9 cellular contexts compared by ENCODE assay signal in genomic region chr6:35048031-35048613, GRCh38.
DNase-seq lines count a peak whose midpoint lies in the region; ATAC-seq and TF ChIP-seq lines count a peak whose summit lies in the region.
"Had no signal": no experiment of that assay in that cellular context is flagged by ENCODE, and none has a peak within 500 bp of the region (broad histone marks: within the 10 kb centered on the region; RNA-seq: fewer than 3 reads in every experiment).

No MANE protein-coding gene starts in this region.

- H3K27ac ChIP-seq in ascending aorta (peak overlapping the region; percentile 87 to 89), lower lobe of right lung (peak overlapping the region; percentile 87), suprapubic skin (peak overlapping the region; percentile 90)

- H3K4me3 ChIP-seq in ascending aorta = peak overlapping the region; percentile 23 to 31
- H3K4me3 ChIP-seq in lower lobe of right lung = peak overlapping the region; percentile 25
- no peak overlapping the region for H3K4me3 ChIP-seq in suprapubic skin

- WGBS in suprapubic skin = 66% methylated on average over 12 of the region's 12 CpGs

- H3K36me3 ChIP-seq in ascending aorta (no peaks in the 10 kb centered on the region), lower lobe of right lung (peaks cover 19% of the 10 kb centered on the region), suprapubic skin (no peaks in the 10 kb centered on the region)

- TF ChIP-seq EP300 in suprapubic skin (IDR thresholded peaks at IDR 0.05) = no peak

- no peak for TF ChIP-seq POLR2A in suprapubic skin (IDR thresholded peaks at IDR 0.05)

- H3K4me1 ChIP-seq in ascending aorta (peaks cover 54 to 89% of the 10 kb centered on the region in 2 donors), lower lobe of right lung (peaks cover 89% of the 10 kb centered on the region), suprapubic skin (peaks cover 93% of the 10 kb centered on the region)

- H3K9me3 ChIP-seq in ascending aorta = no peaks in the 10 kb centered on the region
- no peaks in the 10 kb centered on the region for H3K9me3 ChIP-seq in lower lobe of right lung
- H3K9me3 ChIP-seq in suprapubic skin = no peaks in the 10 kb centered on the region

- DNase-seq in NCI-H1417 (lab: John Stamatoyannopoulos, UW) (peak in 2 of 3 experiments; percentile 2 to 57), NCI-H1417 treated with DMSO at 0.1 percent for 48 hours (lab: John Stamatoyannopoulos, UW) (no peak), ascending aorta (ENCODE audit: low spot score in 2 of 2) (no peak), lower lobe of right lung (no peak), suprapubic skin (ENCODE audit: low spot score in 2 of 2) (no peak), NCI-H2171 treated with DMSO at 0.1 percent for 48 hours (lab: John Stamatoyannopoulos, UW) (no peak)
- DNase-seq in activated T-cell treated with anti-CD3 and anti-CD28 coated beads, Interleukin-2, amount 50 U/mL, for 1 hour = no peak
- DNase-seq: 8988T had no signal

- ATAC-seq in lower lobe of right lung (peak in 1 of 2 donors; percentile 24), HG03175 (IDR thresholded peaks at IDR 0.05; ENCODE audit: unreplicated experiment) (no peak)

- H3K27me3 ChIP-seq in ascending aorta = no peaks in the 10 kb centered on the region
- H3K27me3 ChIP-seq in lower lobe of right lung (ENCODE audit: low read depth) = no peaks in the 10 kb centered on the region
- H3K27me3 ChIP-seq in suprapubic skin = no peaks in the 10 kb centered on the region

- intact Hi-C loops in ascending aorta (cut with DNase I) = loop anchor here (1.0 to 2.0 kb wide), 3 partner anchors 13 to 60 kb away; no protein-coding TSS in a partner anchor
- intact Hi-C loops in lower lobe of right lung (cut with DNase I) = no loop called here

- TF ChIP-seq CTCF in ascending aorta (IDR thresholded peaks at IDR 0.05) (no peak), lower lobe of right lung (IDR thresholded peaks at IDR 0.05) (no peak), suprapubic skin (IDR thresholded peaks at IDR 0.05) (no peak)

Comparison
In these comparisons a context has a peak if more than half of its experiments do, and no peak if none do; other contexts are left out.
1. DNase-seq: peak in NCI-H1417 (2 of 3); none in NCI-H1417 treated with DMSO at 0.1 percent for 48 hours (single experiment), ascending aorta (0 of 2), lower lobe of right lung (single experiment), suprapubic skin (0 of 2), activated T-cell treated with anti-CD3 and anti-CD28 coated beads, Interleukin-2, amount 50 U/mL, for 1 hour (single experiment) and NCI-H2171 treated with DMSO at 0.1 percent for 48 hours (single experiment).
2. Peak in every context shown above with its lines, with median percentiles within 50 percentile points of each other: H3K27ac ChIP-seq.